Comparison of ENCODE assay signal across 9 cellular contexts in genomic region chr3:195129644-195130492, GRCh38.
DNase-seq lines count a peak whose midpoint lies in the region; ATAC-seq and TF ChIP-seq lines count a peak whose summit lies in the region.
"Had no signal": no experiment of that assay in that cellular context is flagged by ENCODE, and none has a peak within 500 bp of the region (broad histone marks: within the 10 kb centered on the region; RNA-seq: fewer than 3 reads in every experiment).

No MANE protein-coding gene starts in this region.

- H3K4me1 ChIP-seq in OCI-LY3 (ENCODE audit: low read length) = peaks cover 64% of the 10 kb centered on the region

- H4K20me1 ChIP-seq in OCI-LY3 (ENCODE audit: insufficient read depth, low read length) = no peaks in the 10 kb centered on the region

- no peaks in the 10 kb centered on the region for H3K9me3 ChIP-seq in OCI-LY3 (ENCODE audit: insufficient read depth, low read length)

- H3K27ac Mint-ChIP-seq in neural crest cell (ENCODE audit: unreplicated experiment) = peak overlapping the region; percentile 36

- H3K27me3 Mint-ChIP-seq in neural crest cell (ENCODE audit: low read depth) = no peaks in the 10 kb centered on the region

- no peak overlapping the region for H2AFZ ChIP-seq in OCI-LY3 (ENCODE audit: low read depth, low read length)

- peak overlapping the region; percentile 73 for H3K4me3 ChIP-seq in OCI-LY3 (ENCODE audit: low read length)
- no peak overlapping the region for H3K4me3 ChIP-seq in foreskin fibroblast (ENCODE audit: low read depth in 1 of 2, low read length in 2 of 2)

- H3K79me2 ChIP-seq in OCI-LY3 (ENCODE audit: low read length) = peaks cover 14% of the 10 kb centered on the region; the same call in 1 of the 2 replicates

- no peaks in the 10 kb centered on the region for H3K36me3 Mint-ChIP-seq in neural crest cell (ENCODE audit: low read depth)

- peak overlapping the region; percentile 95 for H3K27ac ChIP-seq in OCI-LY3 (ENCODE audit: low read length)

- no peaks in the 10 kb centered on the region for H3K9me3 Mint-ChIP-seq in neural crest cell

- no peaks in the 10 kb centered on the region for H3K27me3 ChIP-seq in OCI-LY3 (ENCODE audit: low read depth, low read length)

- no peaks in the 10 kb centered on the region for H3K36me3 ChIP-seq in OCI-LY3 (replicated peaks; ENCODE audit: low read depth, low read length)

- no peak overlapping the region for H3K4me3 Mint-ChIP-seq in neural crest cell

- H3K4me2 ChIP-seq in OCI-LY3 (ENCODE audit: low read length) = peak overlapping the region; percentile 88

- H3K4me1 Mint-ChIP-seq in neural crest cell = no peaks in the 10 kb centered on the region

- peak overlapping the region; percentile 76 for H3K9ac ChIP-seq in OCI-LY3 (ENCODE audit: low read length)

- no peak for DNase-seq in neural crest cell (ENCODE audit: low read depth, low spot score)
- no peak for DNase-seq in SK-N-DZ (ENCODE audit: low spot score)
- DNase-seq in posterior cingulate gyrus = no peak
- DNase-seq in foreskin fibroblast = no peak
- DNase-seq in SW 1271 (lab: John Stamatoyannopoulos, UW) = no peak
- DNase-seq: KBM-7 had no signal

- TF ChIP-seq CTCF in OCI-LY3 (IDR thresholded peaks at IDR 0.05; ENCODE audit: low read depth, low read length) (no peak), neural crest cell (conservative IDR thresholded peaks at IDR 0.05) (no peak), foreskin fibroblast (IDR thresholded peaks at IDR 0.05; ENCODE audit: low read depth, low read length) (no peak)

- ATAC-seq in GM18870 (IDR thresholded peaks at IDR 0.05; ENCODE audit: unreplicated experiment) = peak; percentile 92
- peak; percentile 88 for ATAC-seq in GM21786 (IDR thresholded peaks at IDR 0.05; ENCODE audit: unreplicated experiment)

- intact Hi-C loops in posterior cingulate gyrus (cut with DNase I) = loop anchor here (10.0 kb wide), 1 partner anchor 125 kb away; no protein-coding TSS in a partner anchor
